In genomic region chr22:20979243-20979809, GRCh38 we compare ENCODE assay signal across 8 cellular contexts. TPM values are rescaled to one million over a fixed set of nuclear protein-coding genes. Genes with fewer than 3 reads are reported as not detected.
DNase-seq lines count a peak whose midpoint lies in the region; ATAC-seq and TF ChIP-seq lines count a peak whose summit lies in the region.

No MANE protein-coding gene starts in this region.

- peaks cover 15 to 32% of the 10 kb centered on the region in 2 donors for H3K4me1 ChIP-seq in naive thymus-derived CD4-positive, alpha-beta T cell (ENCODE audit: control insufficient read depth in 2 of 2, insufficient read depth in 2 of 2, low read length in 2 of 2)

- peaks cover 0 to 5% (median 0%) of the 10 kb centered on the region in 5 donors for H3K36me3 Mint-ChIP-seq in naive thymus-derived CD4-positive, alpha-beta T cell

- H3K27me3 Mint-ChIP-seq in naive thymus-derived CD4-positive, alpha-beta T cell: no peaks in the 10 kb centered on the region

- intact Hi-C loops in naive thymus-derived CD4-positive, alpha-beta T cell (cut with micrococcal nuclease): no loop called here

- H3K36me3 ChIP-seq in H7 (replicated peaks; ENCODE audit: control insufficient read depth, insufficient read depth, low read length): peaks cover 1% of the 10 kb centered on the region; the same call in 1 of the 2 replicates
- H3K36me3 ChIP-seq in naive thymus-derived CD4-positive, alpha-beta T cell (ENCODE audit: control insufficient read depth in 2 of 3, insufficient read depth in 3 of 3, low read length in 3 of 3): peaks cover 0 to 5% (median 0%) of the 10 kb centered on the region in 3 experiments

- peaks cover 0 to 8% (median 0%) of the 10 kb centered on the region in 3 experiments for H3K9me3 ChIP-seq in naive thymus-derived CD4-positive, alpha-beta T cell (ENCODE audit: control insufficient read depth in 2 of 3, low read length in 3 of 3)

- DNase-seq in H7: peak; percentile 99
- DNase-seq in activated T-cell treated with anti-CD3 and anti-CD28 coated beads for 1 hour (ENCODE audit: low read depth): peak; percentile 28
- peak; percentile 66 to 82 for DNase-seq in erythroblast (lab: John Stamatoyannopoulos, UW)
- DNase-seq in naive thymus-derived CD4-positive, alpha-beta T cell: peak in 8 of 9 donors; percentile 44 to 86 (median 66)
- peak; percentile 73 for DNase-seq in stimulated activated naive CD8-positive, alpha-beta T cell treated with anti-CD3 and anti-CD28 coated beads, Interleukin-15, Interleukin-2, amounts not matched to agents 100 U/mL and 50 U/mL, for 24 hours
- no peak for DNase-seq in NCI-H2227 treated with DMSO at 0.1 percent for 48 hours (lab: John Stamatoyannopoulos, UW)

- H3K4me1 Mint-ChIP-seq in naive thymus-derived CD4-positive, alpha-beta T cell: peaks cover 29 to 47% (median 38%) of the 10 kb centered on the region in 7 donors

- H3K9me3 Mint-ChIP-seq in naive thymus-derived CD4-positive, alpha-beta T cell: peaks cover 0 to 8% (median 0%) of the 10 kb centered on the region in 11 donors

- peak overlapping the region; percentile 50 for H3K4me3 ChIP-seq in H7 (ENCODE audit: insufficient read depth, low read depth, low read length)
- H3K4me3 ChIP-seq in naive thymus-derived CD4-positive, alpha-beta T cell (ENCODE audit: low read length): no peak overlapping the region

- peak; percentile 84 for ATAC-seq in naive thymus-derived CD4-positive, alpha-beta T cell
- ATAC-seq in stimulated activated naive CD8-positive, alpha-beta T cell treated with anti-CD3 and anti-CD28 coated beads, Interleukin-15, Interleukin-2, amounts not matched to agents 100 U/mL and 50 U/mL, for 24 hours: peak; percentile 72
- ATAC-seq in HG03520 (IDR thresholded peaks at IDR 0.05; ENCODE audit: unreplicated experiment) (no peak), HG02885 (IDR thresholded peaks at IDR 0.05; ENCODE audit: poor library complexity, unreplicated experiment) (no peak)

- H3K27me3 ChIP-seq in H7 (ENCODE audit: control insufficient read depth, insufficient read depth, low read length): peaks cover 11% of the 10 kb centered on the region
- no peaks in the 10 kb centered on the region for H3K27me3 ChIP-seq in naive thymus-derived CD4-positive, alpha-beta T cell (ENCODE audit: control insufficient read depth in 2 of 2, insufficient read depth in 2 of 2, low read length in 2 of 2)

- peak overlapping the region; percentile 3 for H3K27ac ChIP-seq in naive thymus-derived CD4-positive, alpha-beta T cell (ENCODE audit: low read depth, low read length)

- TF ChIP-seq POLR2A in erythroblast (IDR thresholded peaks at IDR 0.05; ENCODE audit: low read length): no peak

- POLR2A ChIA-PET in naive thymus-derived CD4-positive, alpha-beta T cell (lab: Charles Lee): interaction anchor here (5.2 kb wide), 1 partner anchor 23 kb away, joined by 59 read pairs; the partner anchor contains the start of gene THAP7

- H3K27ac Mint-ChIP-seq in naive thymus-derived CD4-positive, alpha-beta T cell: peak overlapping the region; percentile 61 to 94 (median 89)

- H3K4me3 Mint-ChIP-seq in naive thymus-derived CD4-positive, alpha-beta T cell: peak overlapping the region; percentile 69 to 97 (median 80)

- CTCF ChIA-PET in naive thymus-derived CD4-positive, alpha-beta T cell (lab: Charles Lee): no interaction called here

RNA-seq across cellular contexts. Expression of gene LZTR1, which starts 2.8 kb away (rescaled TPM):
- 28.3 and 34.0 TPM in 2 replicates for total RNA-seq in H7 (2014; rRNA removed; shearing (Covaris generic))
- total RNA-seq in naive thymus-derived CD4-positive, alpha-beta T cell: 100 to 1,000 TPM in 2 of 5 experiments, 10 to 100 TPM in 3; 61.8 to 104 (median 74.2) TPM
- 10 to 100 TPM; 11.4 to 15.6 TPM for polyA plus RNA-seq in naive thymus-derived CD4-positive, alpha-beta T cell

RNA-seq across cellular contexts. Expression of gene AIFM3, which starts 12.3 kb away (rescaled TPM):
- total RNA-seq in H7 (2014; rRNA removed; shearing (Covaris generic)): 0.38 and 1.5 TPM in 2 replicates
- 1 to 10 TPM in 3 of 5 experiments, under 1 TPM in 2; 0.24 to 9.0 (median 1.2) TPM for total RNA-seq in naive thymus-derived CD4-positive, alpha-beta T cell
- polyA plus RNA-seq in naive thymus-derived CD4-positive, alpha-beta T cell: under 1 TPM; 0.17 to 0.32 TPM

RNA-seq across cellular contexts. Expression of gene THAP7, which starts 22.6 kb away (rescaled TPM):
- 42.7 and 49.1 TPM in 2 replicates for total RNA-seq in H7 (2014; rRNA removed; shearing (Covaris generic))
- 10 to 100 TPM; 25.8 to 73.3 (median 64.7) TPM for total RNA-seq in naive thymus-derived CD4-positive, alpha-beta T cell
- 10 to 100 TPM; 53.8 to 69.3 TPM for polyA plus RNA-seq in naive thymus-derived CD4-positive, alpha-beta T cell

RNA-seq across cellular contexts. Expression of gene P2RX6, which starts 35.6 kb away (rescaled TPM):
- 0.26 and 0.31 TPM in 2 replicates for total RNA-seq in H7 (2014; rRNA removed; shearing (Covaris generic))
- total RNA-seq in naive thymus-derived CD4-positive, alpha-beta T cell: 1 to 10 TPM in 2 of 5 experiments, under 1 TPM in 3; 0.46 to 1.7 (median 0.66) TPM
- under 1 TPM in 1 of 2 donors, not detected in 1; 0.15 TPM for polyA plus RNA-seq in naive thymus-derived CD4-positive, alpha-beta T cell

RNA-seq across cellular contexts. Expression of gene SLC7A4, which starts 53.0 kb away (rescaled TPM):
- not detected in 2 replicates for total RNA-seq in H7 (2014; rRNA removed; shearing (Covaris generic))
- total RNA-seq in naive thymus-derived CD4-positive, alpha-beta T cell: under 1 TPM in 2 of 5 experiments, not detected in 3; 0.13 TPM
- polyA plus RNA-seq in naive thymus-derived CD4-positive, alpha-beta T cell: under 1 TPM in 1 of 2 donors, not detected in 1; 0.08 TPM

Comparison
In these comparisons a context has a peak if more than half of its experiments do, and no peak if none do; other contexts are left out.
1. ATAC-seq: peak in naive thymus-derived CD4-positive, alpha-beta T cell (single experiment) and stimulated activated naive CD8-positive, alpha-beta T cell treated with anti-CD3 and anti-CD28 coated beads, Interleukin-15, Interleukin-2, amounts not matched to agents 100 U/mL and 50 U/mL, for 24 hours (single experiment); none in HG03520 (single experiment) and HG02885 (single experiment).